In genomic region chr14:57057803-57058202, GRCh38 we compare ENCODE assay signal across 14 cellular contexts.
DNase-seq lines count a peak whose midpoint lies in the region; ATAC-seq and TF ChIP-seq lines count a peak whose summit lies in the region.
"Had no signal": no experiment of that assay in that cellular context is flagged by ENCODE, and none has a peak within 500 bp of the region (broad histone marks: within the 10 kb centered on the region; RNA-seq: fewer than 3 reads in every experiment).

No MANE protein-coding gene starts in this region.

- no peak for TF ChIP-seq POLR2A in right lobe of liver (IDR thresholded peaks at IDR 0.05)

- intact Hi-C loops in right lobe of liver (cut with DNase I): no loop called here

- H3K9me3 Mint-ChIP-seq in stimulated activated memory B cell treated with anti-CD40 and anti-IgM and Interleukin-4, amounts not matched to agents 10 μg/mL and 1 μg/mL and 100 μg/mL, for 72 hours: no peaks in the 10 kb centered on the region
- H3K9me3 Mint-ChIP-seq: effector memory CD8-positive, alpha-beta T cell had no signal

- TF ChIP-seq CTCF in right lobe of liver (IDR thresholded peaks at IDR 0.05): no peak

- peaks cover 0 to 38% (median 13%) of the 10 kb centered on the region in 4 donors for H3K4me1 ChIP-seq in right lobe of liver
- H3K4me1 ChIP-seq: gastroesophageal sphincter had no signal

- no peak overlapping the region for H3K4me3 ChIP-seq in right lobe of liver
- H3K4me3 ChIP-seq: gastroesophageal sphincter had no signal

- H3K36me3 ChIP-seq in right lobe of liver: no peaks in the 10 kb centered on the region
- H3K36me3 ChIP-seq: gastroesophageal sphincter had no signal

- WGBS in right lobe of liver (ENCODE audit: insufficient coverage, low coverage, low lambda C conversion rate, missing lambda C conversion rate): 18% methylated on average over 4 of the region's 4 CpGs

- no peaks in the 10 kb centered on the region for H3K27me3 ChIP-seq in right lobe of liver
- H3K27me3 ChIP-seq: gastroesophageal sphincter had no signal

- peak; percentile 88 to 98 (median 92) for ATAC-seq in right lobe of liver
- ATAC-seq in stimulated activated memory B cell treated with anti-CD40 and anti-IgM and Interleukin-4, amounts not matched to agents 10 μg/mL and 1 μg/mL and 100 μg/mL, for 72 hours: no peak
- ATAC-seq: effector memory CD8-positive, alpha-beta T cell; gastroesophageal sphincter; stimulated activated naive CD8-positive, alpha-beta T cell treated with anti-CD3 and anti-CD28 coated beads, Interleukin-15, Interleukin-2, amounts not matched to agents 100 U/mL and 50 U/mL, for 24 hours had no signal

- H3K9me3 ChIP-seq in right lobe of liver: no peaks in the 10 kb centered on the region
- H3K9me3 ChIP-seq: gastroesophageal sphincter had no signal

- H3K4me1 Mint-ChIP-seq in stimulated activated memory B cell treated with anti-CD40 and anti-IgM and Interleukin-4, amounts not matched to agents 10 μg/mL and 1 μg/mL and 100 μg/mL, for 72 hours: peaks cover 9% of the 10 kb centered on the region

- peaks cover 22% of the 10 kb centered on the region for H3K27me3 Mint-ChIP-seq in stimulated activated memory B cell treated with anti-CD40 and anti-IgM and Interleukin-4, amounts not matched to agents 10 μg/mL and 1 μg/mL and 100 μg/mL, for 72 hours

- H3K27ac Mint-ChIP-seq in stimulated activated memory B cell treated with anti-CD40 and anti-IgM and Interleukin-4, amounts not matched to agents 10 μg/mL and 1 μg/mL and 100 μg/mL, for 72 hours: no peak overlapping the region
- H3K27ac Mint-ChIP-seq: effector memory CD8-positive, alpha-beta T cell had no signal

- peak overlapping the region in 1 of 3 donors; percentile 13 for H3K27ac ChIP-seq in right lobe of liver
- H3K27ac ChIP-seq: gastroesophageal sphincter had no signal

- no peak overlapping the region for H3K4me3 Mint-ChIP-seq in stimulated activated memory B cell treated with anti-CD40 and anti-IgM and Interleukin-4, amounts not matched to agents 10 μg/mL and 1 μg/mL and 100 μg/mL, for 72 hours
- H3K4me3 Mint-ChIP-seq: effector memory CD8-positive, alpha-beta T cell had no signal

- peak; percentile 11 for DNase-seq in Daoy (ENCODE audit: low read depth)
- DNase-seq in NCI-H2029 treated with DMSO at 0.1 percent for 48 hours (lab: John Stamatoyannopoulos, UW): peak; percentile 72
- DNase-seq in RPMI8226: peak; percentile 79
- DNase-seq in right lobe of liver: peak; percentile 50 to 79 (median 75)
- no peak for DNase-seq in GM03348 (ENCODE audit: low spot score)
- DNase-seq in DMS79 (lab: John Stamatoyannopoulos, UW): no peak
- no peak for DNase-seq in OCI-M2 (lab: John Stamatoyannopoulos, UW; ENCODE audit: unreplicated experiment)
- DNase-seq: activated CD4-positive, alpha-beta T cell treated with anti-CD3 and anti-CD28 coated beads for 48 hours; effector memory CD8-positive, alpha-beta T cell; kidney; stimulated activated CD4-positive, alpha-beta T cell treated with anti-CD3 and anti-CD28 coated beads, Interleukin-4, amount 100 ng/mL, for 4 hours; stimulated activated naive CD8-positive, alpha-beta T cell treated with anti-CD3 and anti-CD28 coated beads, Interleukin-15, Interleukin-2, amounts not matched to agents 100 U/mL and 50 U/mL, for 24 hours had no signal

- no peaks in the 10 kb centered on the region for H3K36me3 Mint-ChIP-seq in stimulated activated memory B cell treated with anti-CD40 and anti-IgM and Interleukin-4, amounts not matched to agents 10 μg/mL and 1 μg/mL and 100 μg/mL, for 72 hours

Comparison
In these comparisons a context has a peak if more than half of its experiments do, and no peak if none do; other contexts are left out.
1. DNase-seq: peak in Daoy (single experiment), NCI-H2029 treated with DMSO at 0.1 percent for 48 hours (single experiment), RPMI8226 (single experiment) and right lobe of liver (3 of 3); none in GM03348 (single experiment), DMS79 (single experiment) and OCI-M2 (single experiment).